ENCODE assay signal across 2 cellular contexts in the genomic region with DNA sequence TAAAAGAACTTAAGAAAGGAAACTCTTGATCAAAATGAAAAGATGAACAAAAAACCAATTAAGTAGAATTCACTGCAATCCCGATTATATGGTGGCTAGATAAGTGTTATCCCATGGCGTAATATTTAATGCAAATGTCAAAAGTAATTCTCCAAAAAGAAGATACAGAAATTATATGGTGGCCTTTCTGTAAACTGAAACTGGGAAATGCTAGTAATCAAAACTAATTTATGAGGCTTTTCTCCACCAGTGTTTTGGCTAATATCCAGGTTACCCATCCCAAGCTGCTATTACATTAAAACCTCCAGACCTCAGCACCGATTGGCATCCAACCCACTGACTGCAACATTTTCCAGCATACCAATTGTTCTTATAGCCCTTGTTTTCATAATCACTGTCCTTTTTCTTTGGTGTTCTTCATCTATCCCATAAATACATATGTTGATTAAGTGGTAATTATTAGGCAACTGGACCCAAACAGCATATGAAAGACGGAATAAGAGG.
TF ChIP-seq lines count a peak whose summit lies in the region.

No MANE protein-coding gene starts in this region.

TF ChIP-seq in A549, 52 proteins besides CTCF, POLR2A, EP300 and RAD21 (continued from another document):
- TF ChIP-seq, protein P1, sequence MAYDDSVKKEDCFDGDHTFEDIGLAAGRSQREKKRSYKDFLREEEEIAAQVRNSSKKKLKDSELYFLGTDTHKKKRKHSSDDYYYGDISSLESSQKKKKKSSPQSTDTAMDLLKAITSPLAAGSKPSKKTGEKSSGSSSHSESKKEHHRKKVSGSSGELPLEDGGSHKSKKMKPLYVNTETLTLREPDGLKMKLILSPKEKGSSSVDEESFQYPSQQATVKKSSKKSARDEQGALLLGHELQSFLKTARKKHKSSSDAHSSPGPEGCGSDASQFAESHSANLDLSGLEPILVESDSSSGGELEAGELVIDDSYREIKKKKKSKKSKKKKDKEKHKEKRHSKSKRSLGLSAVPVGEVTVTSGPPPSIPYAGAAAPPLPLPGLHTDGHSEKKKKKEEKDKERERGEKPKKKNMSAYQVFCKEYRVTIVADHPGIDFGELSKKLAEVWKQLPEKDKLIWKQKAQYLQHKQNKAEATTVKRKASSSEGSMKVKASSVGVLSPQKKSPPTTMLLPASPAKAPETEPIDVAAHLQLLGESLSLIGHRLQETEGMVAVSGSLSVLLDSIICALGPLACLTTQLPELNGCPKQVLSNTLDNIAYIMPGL (CRISPR knock-in tag; IDR thresholded peaks at IDR 0.05; ENCODE audit: borderline replicate concordance), result no peak

TF ChIP-seq in GM23338, 12 proteins besides CTCF, POLR2A, EP300 and RAD21 (continued from another document):
- TF ChIP-seq, protein P2, sequence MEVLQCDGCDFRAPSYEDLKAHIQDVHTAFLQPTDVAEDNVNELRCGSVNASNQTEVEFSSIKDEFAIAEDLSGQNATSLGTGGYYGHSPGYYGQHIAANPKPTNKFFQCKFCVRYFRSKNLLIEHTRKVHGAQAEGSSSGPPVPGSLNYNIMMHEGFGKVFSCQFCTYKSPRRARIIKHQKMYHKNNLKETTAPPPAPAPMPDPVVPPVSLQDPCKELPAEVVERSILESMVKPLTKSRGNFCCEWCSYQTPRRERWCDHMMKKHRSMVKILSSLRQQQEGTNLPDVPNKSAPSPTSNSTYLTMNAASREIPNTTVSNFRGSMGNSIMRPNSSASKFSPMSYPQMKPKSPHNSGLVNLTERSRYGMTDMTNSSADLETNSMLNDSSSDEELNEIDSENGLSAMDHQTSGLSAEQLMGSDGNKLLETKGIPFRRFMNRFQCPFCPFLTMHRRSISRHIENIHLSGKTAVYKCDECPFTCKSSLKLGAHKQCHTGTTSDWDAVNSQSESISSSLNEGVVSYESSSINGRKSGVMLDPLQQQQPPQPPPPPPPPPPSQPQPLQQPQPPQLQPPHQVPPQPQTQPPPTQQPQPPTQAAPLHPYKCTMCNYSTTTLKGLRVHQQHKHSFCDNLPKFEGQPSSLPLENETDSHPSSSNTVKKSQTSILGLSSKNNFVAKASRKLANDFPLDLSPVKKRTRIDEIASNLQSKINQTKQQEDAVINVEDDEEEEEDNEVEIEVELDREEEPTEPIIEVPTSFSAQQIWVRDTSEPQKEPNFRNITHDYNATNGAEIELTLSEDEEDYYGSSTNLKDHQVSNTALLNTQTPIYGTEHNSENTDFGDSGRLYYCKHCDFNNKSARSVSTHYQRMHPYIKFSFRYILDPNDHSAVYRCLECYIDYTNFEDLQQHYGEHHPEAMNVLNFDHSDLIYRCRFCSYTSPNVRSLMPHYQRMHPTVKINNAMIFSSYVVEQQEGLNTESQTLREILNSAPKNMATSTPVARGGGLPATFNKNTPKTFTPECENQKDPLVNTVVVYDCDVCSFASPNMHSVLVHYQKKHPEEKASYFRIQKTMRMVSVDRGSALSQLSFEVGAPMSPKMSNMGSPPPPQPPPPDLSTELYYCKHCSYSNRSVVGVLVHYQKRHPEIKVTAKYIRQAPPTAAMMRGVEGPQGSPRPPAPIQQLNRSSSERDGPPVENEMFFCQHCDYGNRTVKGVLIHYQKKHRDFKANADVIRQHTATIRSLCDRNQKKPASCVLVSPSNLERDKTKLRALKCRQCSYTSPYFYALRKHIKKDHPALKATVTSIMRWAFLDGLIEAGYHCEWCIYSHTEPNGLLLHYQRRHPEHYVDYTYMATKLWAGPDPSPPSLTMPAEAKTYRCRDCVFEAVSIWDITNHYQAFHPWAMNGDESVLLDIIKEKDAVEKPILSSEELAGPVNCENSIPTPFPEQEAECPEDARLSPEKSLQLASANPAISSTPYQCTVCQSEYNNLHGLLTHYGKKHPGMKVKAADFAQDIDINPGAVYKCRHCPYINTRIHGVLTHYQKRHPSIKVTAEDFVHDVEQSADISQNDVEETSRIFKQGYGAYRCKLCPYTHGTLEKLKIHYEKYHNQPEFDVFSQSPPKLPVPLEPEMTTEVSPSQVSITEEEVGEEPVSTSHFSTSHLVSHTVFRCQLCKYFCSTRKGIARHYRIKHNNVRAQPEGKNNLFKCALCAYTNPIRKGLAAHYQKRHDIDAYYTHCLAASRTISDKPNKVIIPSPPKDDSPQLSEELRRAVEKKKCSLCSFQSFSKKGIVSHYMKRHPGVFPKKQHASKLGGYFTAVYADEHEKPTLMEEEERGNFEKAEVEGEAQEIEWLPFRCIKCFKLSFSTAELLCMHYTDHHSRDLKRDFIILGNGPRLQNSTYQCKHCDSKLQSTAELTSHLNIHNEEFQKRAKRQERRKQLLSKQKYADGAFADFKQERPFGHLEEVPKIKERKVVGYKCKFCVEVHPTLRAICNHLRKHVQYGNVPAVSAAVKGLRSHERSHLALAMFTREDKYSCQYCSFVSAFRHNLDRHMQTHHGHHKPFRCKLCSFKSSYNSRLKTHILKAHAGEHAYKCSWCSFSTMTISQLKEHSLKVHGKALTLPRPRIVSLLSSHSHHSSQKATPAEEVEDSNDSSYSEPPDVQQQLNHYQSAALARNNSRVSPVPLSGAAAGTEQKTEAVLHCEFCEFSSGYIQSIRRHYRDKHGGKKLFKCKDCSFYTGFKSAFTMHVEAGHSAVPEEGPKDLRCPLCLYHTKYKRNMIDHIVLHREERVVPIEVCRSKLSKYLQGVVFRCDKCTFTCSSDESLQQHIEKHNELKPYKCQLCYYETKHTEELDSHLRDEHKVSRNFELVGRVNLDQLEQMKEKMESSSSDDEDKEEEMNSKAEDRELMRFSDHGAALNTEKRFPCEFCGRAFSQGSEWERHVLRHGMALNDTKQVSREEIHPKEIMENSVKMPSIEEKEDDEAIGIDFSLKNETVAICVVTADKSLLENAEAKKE (CRISPR knock-in tag; IDR thresholded peaks at IDR 0.05), result no peak
- TF ChIP-seq EZH2 (IDR thresholded peaks at IDR 0.05; ENCODE audit: low read depth, unreplicated experiment) (no peak), POLR2AphosphoS5 (IDR thresholded peaks at IDR 0.05; ENCODE audit: low read depth) (no peak)
TF ChIP-seq in GM23338: peak in this region for 0.
